12 cellular contexts compared by ENCODE assay signal in the genomic region with DNA sequence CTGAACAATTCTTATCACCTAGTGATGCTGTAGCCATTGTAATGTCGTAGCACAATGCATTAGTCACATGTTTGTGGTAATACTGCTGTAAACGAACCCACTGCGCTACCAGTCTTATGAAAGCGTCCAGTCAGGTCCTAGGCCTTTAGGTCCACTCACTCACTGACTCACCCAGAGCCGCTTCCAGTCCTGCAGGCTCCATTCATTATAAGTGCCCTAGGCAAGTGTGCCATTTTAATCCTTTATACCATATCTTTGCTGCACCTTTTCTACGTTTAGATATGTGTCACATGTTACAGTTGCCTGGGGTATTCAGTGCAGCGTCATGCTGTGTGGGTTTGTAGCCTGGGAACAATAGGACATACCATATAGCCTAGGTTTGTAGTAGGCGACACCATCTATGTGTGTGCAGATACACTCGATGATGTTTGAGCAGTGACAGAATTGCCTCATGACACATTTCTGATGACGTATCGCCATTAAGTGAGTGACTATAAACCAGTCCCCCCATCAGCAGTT. TPM values are rescaled to one million over a fixed set of nuclear protein-coding genes. Genes with fewer than 3 reads are reported as not detected.
DNase-seq lines count a peak whose midpoint lies in the region; ATAC-seq and TF ChIP-seq lines count a peak whose summit lies in the region.
"Had no signal": no experiment of that assay in that cellular context is flagged by ENCODE, and none has a peak within 500 bp of the region (broad histone marks: within the 10 kb centered on the region; RNA-seq: fewer than 3 reads in every experiment).

No MANE protein-coding gene starts in this region.

- H3K9me3 ChIP-seq in OCI-LY7 (ENCODE audit: low read length) = no peaks in the 10 kb centered on the region
- H3K9me3 ChIP-seq: ascending aorta had no signal

- no peaks in the 10 kb centered on the region for H3K36me3 ChIP-seq in OCI-LY7 (ENCODE audit: insufficient read depth, low read length)
- H3K36me3 ChIP-seq: ascending aorta had no signal

- POLR2A ChIA-PET in RWPE1 (lab: Yijun Ruan, JAX; ENCODE audit: low non-redundant PET) (no interaction called here), OCI-LY7 (lab: Charles Lee) (interaction anchor here (0.6 to 1.6 kb wide), 2 partner anchors 194 to 203 kb away, joined by 3 to 4 read pairs; a partner anchor contains a TSS)

- H4K20me1 ChIP-seq in OCI-LY7 (ENCODE audit: insufficient read depth, low read length) = peaks cover 8% of the 10 kb centered on the region; the same call in 1 of the 2 replicates

- no peak overlapping the region for H3K27ac ChIP-seq in RWPE1
- no peak overlapping the region for H3K27ac ChIP-seq in OCI-LY7 (ENCODE audit: low read depth, low read length, poor library complexity, severe bottlenecking)
- H3K27ac ChIP-seq: 22Rv1, parathyroid adenoma had no signal

- CTCF ChIA-PET in RWPE1 (lab: Yijun Ruan, JAX) = no interaction called here
- CTCF ChIA-PET in OCI-LY7 (lab: Charles Lee; ENCODE audit: unreplicated experiment) = no interaction called here

- peaks cover 40% of the 10 kb centered on the region for H3K4me1 ChIP-seq in OCI-LY7 (ENCODE audit: insufficient read depth, low read length, poor library complexity, severe bottlenecking)

- no peak for ATAC-seq in GM21619 (IDR thresholded peaks at IDR 0.05; ENCODE audit: unreplicated experiment)

- no peaks in the 10 kb centered on the region for H3K9me2 ChIP-seq in OCI-LY7 (ENCODE audit: insufficient read depth, low read length)

- intact Hi-C loops in OCI-LY7 (cut with micrococcal nuclease; ENCODE audit: unreplicated experiment) = no loop called here

- no peak overlapping the region for H3K4me2 ChIP-seq in OCI-LY7 (ENCODE audit: low read length)

- no peak overlapping the region for H3K4me3 ChIP-seq in epithelial cell of esophagus (ENCODE audit: low read length)
- H3K4me3 ChIP-seq in retinal pigment epithelial cell (ENCODE audit: low read length) = no peak overlapping the region
- H3K4me3 ChIP-seq in OCI-LY7 (ENCODE audit: low read depth, low read length, poor library complexity, severe bottlenecking) = no peak overlapping the region
- H3K4me3 ChIP-seq: ascending aorta had no signal

- no TSS peak for BruUV-seq in OCI-LY7 (replicated peaks; lab: Mats Ljungman, UMichigan)

- peak; percentile 10 for DNase-seq in DMS53 (lab: John Stamatoyannopoulos, UW)
- DNase-seq in DMS53 treated with DMSO at 0.1 percent for 48 hours (lab: John Stamatoyannopoulos, UW; ENCODE audit: unreplicated experiment) = no peak
- peak; percentile 59 for DNase-seq in RWPE1 (ENCODE audit: low spot score)
- DNase-seq in epithelial cell of esophagus (ENCODE audit: low read depth) = peak; percentile 98
- DNase-seq in retinal pigment epithelial cell (ENCODE audit: low read depth) = peak; percentile 77
- DNase-seq in activated CD4-positive, CD25-positive, alpha-beta regulatory T cell treated with anti-CD3 and anti-CD28 coated beads, Interleukin-2, amount 50 U/mL, for 72 hours = no peak
- DNase-seq in OCI-LY7 (ENCODE audit: low spot score) = no peak
- DNase-seq: Karpas-422 had no signal

- TF ChIP-seq CTCF in RWPE1 (conservative IDR thresholded peaks at IDR 0.05; ENCODE audit: low read depth) (no peak), epithelial cell of esophagus (IDR thresholded peaks at IDR 0.05; ENCODE audit: insufficient read depth, low read depth, low read length, missing control alignments) (no peak), retinal pigment epithelial cell (conservative IDR thresholded peaks at IDR 0.05; ENCODE audit: low read depth, low read length) (no peak), OCI-LY7 (conservative IDR thresholded peaks at IDR 0.05; ENCODE audit: low read length) (no peak)

- H2AFZ ChIP-seq in OCI-LY7 (ENCODE audit: low read length) = no peak overlapping the region
- H2AFZ ChIP-seq: parathyroid adenoma had no signal

- peaks cover 45% of the 10 kb centered on the region; the same call in 1 of the 2 replicates for H3K79me2 ChIP-seq in OCI-LY7 (ENCODE audit: insufficient read depth, low read depth, low read length)

RNA-seq across cellular contexts. Expression of a gene that starts 15.4 kb away (rescaled TPM):
- total RNA-seq in OCI-LY7 (2014; rRNA removed; shearing (Covaris generic)) = 17.9 and 19.3 TPM in 2 replicates
- 33.8 and 37.6 TPM in 2 replicates for total RNA-seq in OCI-LY7 (2022)

Comparison
In these comparisons a context has a peak if more than half of its experiments do, and no peak if none do; other contexts are left out.
1. DNase-seq: peak in DMS53 (single experiment), RWPE1 (single experiment), epithelial cell of esophagus (single experiment) and retinal pigment epithelial cell (single experiment); none in DMS53 treated with DMSO at 0.1 percent for 48 hours (single experiment), activated CD4-positive, CD25-positive, alpha-beta regulatory T cell treated with anti-CD3 and anti-CD28 coated beads, Interleukin-2, amount 50 U/mL, for 72 hours (single experiment) and OCI-LY7 (single experiment).